ENCODE assay signal across 9 cellular contexts in genomic region chr2:208033701-208034502, GRCh38. TPM values are rescaled to one million over a fixed set of nuclear protein-coding genes. Genes with fewer than 3 reads are reported as not detected.
DNase-seq lines count a peak whose midpoint lies in the region; ATAC-seq and TF ChIP-seq lines count a peak whose summit lies in the region.
"Had no signal": no experiment of that assay in that cellular context is flagged by ENCODE, and none has a peak within 500 bp of the region (broad histone marks: within the 10 kb centered on the region; RNA-seq: fewer than 3 reads in every experiment).

No MANE protein-coding gene starts in this region.

- TF ChIP-seq EP300 in Ishikawa (IDR thresholded peaks at IDR 0.05; ENCODE audit: borderline replicate concordance), result no peak

- H3K27me3 Mint-ChIP-seq in stimulated activated naive CD8-positive, alpha-beta T cell treated with anti-CD3 and anti-CD28 coated beads, Interleukin-15, amount 100 ng/mL, for 72 hours, result no peaks in the 10 kb centered on the region
- H3K27me3 Mint-ChIP-seq: dendritic cell treated with granulocyte-macrophage colony-stimulating factor and Interleukin-4, amounts not matched to agents 40 ng/mL and 50 ng/mL, for 4 days had no signal

- no peaks in the 10 kb centered on the region for H3K27me3 ChIP-seq in GM23248 (replicated peaks; ENCODE audit: insufficient read depth)
- H3K27me3 ChIP-seq in WERI-Rb-1 (ENCODE audit: insufficient read depth, low read depth, severe bottlenecking), result no peaks in the 10 kb centered on the region

- TF ChIP-seq CTCF in WERI-Rb-1 (IDR thresholded peaks at IDR 0.05; ENCODE audit: low read depth, low read length), result peak; percentile 69

- H3K9me3 Mint-ChIP-seq in stimulated activated naive CD8-positive, alpha-beta T cell treated with anti-CD3 and anti-CD28 coated beads, Interleukin-15, amount 100 ng/mL, for 72 hours, result no peaks in the 10 kb centered on the region
- H3K9me3 Mint-ChIP-seq: dendritic cell treated with granulocyte-macrophage colony-stimulating factor and Interleukin-4, amounts not matched to agents 40 ng/mL and 50 ng/mL, for 4 days had no signal

- H3K4me3 ChIP-seq in GM23248 (no peak overlapping the region), WERI-Rb-1 (ENCODE audit: low read depth, low read length) (no peak overlapping the region)

- peak; percentile 59 for ATAC-seq in Right ventricle myocardium inferior
- ATAC-seq in stimulated activated naive CD8-positive, alpha-beta T cell treated with anti-CD3 and anti-CD28 coated beads, Interleukin-15, amount 100 ng/mL, for 72 hours, result peak; percentile 91

- 49 to 65% methylated on average over 4 of the region's 4 CpGs for WGBS in GM23248 (ENCODE audit: low coverage in 1 of 2, low lambda C conversion rate in 2 of 2, missing lambda C conversion rate in 2 of 2), 2 experiments

- H3K27ac ChIP-seq in GM23248, result no peak overlapping the region
- H3K27ac ChIP-seq in WERI-Rb-1, result no peak overlapping the region

- no peak overlapping the region for H3K4me3 Mint-ChIP-seq in stimulated activated naive CD8-positive, alpha-beta T cell treated with anti-CD3 and anti-CD28 coated beads, Interleukin-15, amount 100 ng/mL, for 72 hours
- H3K4me3 Mint-ChIP-seq: dendritic cell treated with granulocyte-macrophage colony-stimulating factor and Interleukin-4, amounts not matched to agents 40 ng/mL and 50 ng/mL, for 4 days had no signal

- DNase-seq in Right ventricle myocardium inferior (ENCODE audit: missing footprints) (no peak), cardiac septum (ENCODE audit: low spot score) (no peak), GM23248 (peak; percentile 33), WERI-Rb-1 (peak; percentile 61), glomerular endothelial cell (ENCODE audit: extremely low read depth, low read depth, low spot score) (peak; percentile 25)
- DNase-seq in stimulated activated naive CD8-positive, alpha-beta T cell treated with anti-CD3 and anti-CD28 coated beads, Interleukin-15, amount 100 ng/mL, for 72 hours, result peak; percentile 23 to 48
- no peak for DNase-seq in effector CD8-positive, alpha-beta T cell (lab: John Stamatoyannopoulos, UW)

- in situ Hi-C loops in GM23248 (cut with MboI), result loop anchor here (10.0 kb wide), 1 partner anchor 289 kb away; no protein-coding TSS in a partner anchor

- no peak overlapping the region for H2AFZ ChIP-seq in GM23248

- H3F3A ChIP-seq in GM23248 (ENCODE audit: insufficient read depth), result no peaks in the 10 kb centered on the region

- peak; percentile 75 for TF ChIP-seq RAD21 in Ishikawa (IDR thresholded peaks at IDR 0.05; ENCODE audit: low read depth)

- H3K9me2 ChIP-seq in GM23248 (ENCODE audit: insufficient read depth), result no peaks in the 10 kb centered on the region

- H3K27ac Mint-ChIP-seq in stimulated activated naive CD8-positive, alpha-beta T cell treated with anti-CD3 and anti-CD28 coated beads, Interleukin-15, amount 100 ng/mL, for 72 hours, result peak overlapping the region in 1 of 2 donors; percentile 31
- H3K27ac Mint-ChIP-seq: dendritic cell treated with granulocyte-macrophage colony-stimulating factor and Interleukin-4, amounts not matched to agents 40 ng/mL and 50 ng/mL, for 4 days had no signal

- no peaks in the 10 kb centered on the region for H3K36me3 ChIP-seq in GM23248 (ENCODE audit: low read depth)
- H3K36me3 ChIP-seq in WERI-Rb-1, result no peaks in the 10 kb centered on the region

- no peaks in the 10 kb centered on the region; the same call in 1 of the 2 replicates for H3K4me1 ChIP-seq in GM23248 (ENCODE audit: insufficient read depth)

- no peaks in the 10 kb centered on the region for H3K79me2 ChIP-seq in GM23248 (ENCODE audit: insufficient read depth)

- no peaks in the 10 kb centered on the region for H3K9me3 ChIP-seq in GM23248 (ENCODE audit: low read depth)
- H3K9me3 ChIP-seq in WERI-Rb-1 (ENCODE audit: severe bottlenecking), result no peaks in the 10 kb centered on the region

- H3K9ac ChIP-seq in GM23248, result no peak overlapping the region

- H4K20me1 ChIP-seq in GM23248 (ENCODE audit: insufficient read depth), result no peaks in the 10 kb centered on the region

- no peak overlapping the region for H3K4me2 ChIP-seq in GM23248 (ENCODE audit: unreplicated experiment)

- peaks cover 6% of the 10 kb centered on the region for H3K4me1 Mint-ChIP-seq in stimulated activated naive CD8-positive, alpha-beta T cell treated with anti-CD3 and anti-CD28 coated beads, Interleukin-15, amount 100 ng/mL, for 72 hours

- intact Hi-C loops in Right ventricle myocardium inferior (cut with DNase I) (loop anchor here (5.0 kb wide), 1 partner anchor 267 kb away; the partner anchor contains the start of gene FZD5), cardiac septum (cut with DNase I) (loop anchor here (5.0 kb wide), 1 partner anchor 62 kb away; no protein-coding TSS in a partner anchor)

TF ChIP-seq in Ishikawa, 13 proteins besides CTCF, POLR2A, EP300 and RAD21:
- TF ChIP-seq TEAD4 (IDR thresholded peaks at IDR 0.05) (no peak), TCF12 (IDR thresholded peaks at IDR 0.05; ENCODE audit: low read depth) (no peak), MAX (IDR thresholded peaks at IDR 0.05) (no peak), TAF1 (IDR thresholded peaks at IDR 0.05; ENCODE audit: low read depth) (no peak), EGR1 (IDR thresholded peaks at IDR 0.05) (no peak), YY1 (IDR thresholded peaks at IDR 0.05; ENCODE audit: low read depth) (no peak), NFIC (IDR thresholded peaks at IDR 0.05) (no peak), FOXM1 (IDR thresholded peaks at IDR 0.05; ENCODE audit: borderline replicate concordance, low read depth) (no peak), ZBTB7A (IDR thresholded peaks at IDR 0.05; ENCODE audit: low read depth) (no peak), CEBPB (IDR thresholded peaks at IDR 0.05) (no peak)

RNA-seq across cellular contexts. Expression of gene PLEKHM3, which starts 8.6 kb away (rescaled TPM):
- total RNA-seq in Right ventricle myocardium inferior (13.6 TPM), cardiac septum (12.0 TPM), glomerular endothelial cell (4.1 and 7.8 TPM in 2 replicates)
- 6.6 and 19.9 TPM in 2 replicates for total RNA-seq in GM23248 (2014; rRNA removed; shearing (Covaris generic))
- polyA plus RNA-seq in GM23248 (2016; fragmentation: Nextera tagmentation; extraction: Ambion mirVana), result 3.5 and 4.9 TPM in 2 replicates

Comparison
In these comparisons a context has a peak if more than half of its experiments do, and no peak if none do; other contexts are left out.
1. DNase-seq: peak in GM23248 (single experiment), WERI-Rb-1 (single experiment), glomerular endothelial cell (single experiment) and stimulated activated naive CD8-positive, alpha-beta T cell treated with anti-CD3 and anti-CD28 coated beads, Interleukin-15, amount 100 ng/mL, for 72 hours (2 of 2); none in Right ventricle myocardium inferior (single experiment), cardiac septum (single experiment) and effector CD8-positive, alpha-beta T cell (single experiment).